Comparison of ENCODE assay signal across 8 cellular contexts in the genomic region with DNA sequence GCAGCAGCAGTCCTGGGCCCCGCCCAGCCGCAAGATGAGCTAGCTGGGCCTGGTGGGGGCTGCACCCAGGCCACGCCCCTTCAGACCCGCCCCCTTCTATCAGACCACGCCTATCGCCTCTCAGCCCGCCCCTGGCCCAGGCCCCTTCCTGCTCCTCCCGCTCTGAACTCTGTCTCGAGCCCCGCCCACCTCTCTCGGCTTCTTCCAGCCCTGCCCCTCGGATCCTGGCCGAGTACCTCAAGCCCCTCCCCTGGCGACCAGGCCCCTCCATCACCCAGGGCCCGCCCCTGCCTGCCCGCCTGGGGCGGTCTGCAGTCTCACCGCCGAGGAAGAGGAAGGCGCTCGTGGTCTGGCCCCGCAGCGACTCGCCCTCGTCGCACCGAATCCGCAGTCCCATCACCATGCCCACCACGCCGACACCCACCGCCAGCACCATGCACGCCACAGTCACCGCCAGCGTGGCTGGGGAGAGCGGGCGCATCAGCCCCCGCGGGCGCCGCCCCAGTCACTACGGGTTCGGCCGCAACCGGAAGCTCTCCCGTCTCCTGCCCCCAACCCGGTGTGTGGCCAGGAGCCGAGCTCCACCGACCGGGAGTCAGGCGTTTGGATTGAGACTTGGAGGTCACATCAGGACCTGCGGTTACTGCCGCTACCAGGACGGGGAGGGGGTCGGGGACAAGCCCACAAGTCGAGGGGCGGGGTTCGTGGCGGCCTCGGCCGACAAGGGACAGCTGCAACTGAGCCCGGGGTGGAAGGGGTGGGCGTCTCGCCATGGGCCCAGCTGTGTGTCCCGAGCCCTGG. TPM values are rescaled to one million over a fixed set of nuclear protein-coding genes. Genes with fewer than 3 reads are reported as not detected.
DNase-seq lines count a peak whose midpoint lies in the region; ATAC-seq and TF ChIP-seq lines count a peak whose summit lies in the region.

No MANE protein-coding gene starts in this region.

- H3K27ac ChIP-seq in PC-9, result no peak overlapping the region
- peak overlapping the region; percentile 94 to 98 for H3K27ac ChIP-seq in esophagus (ENCODE audit: low read depth in 2 of 2, low read length in 1 of 2)
- peak overlapping the region; percentile 74 for H3K27ac ChIP-seq in muscle layer of colon (ENCODE audit: low read depth, low read length)

- 0 to 1% methylated on average over 64 of the region's 64 CpGs for WGBS in esophagus, 2 donors

- peaks cover 26% of the 10 kb centered on the region for H3K79me2 ChIP-seq in PC-9 (ENCODE audit: low read depth)

- ATAC-seq in GM19324 (IDR thresholded peaks at IDR 0.05; ENCODE audit: low FRiP score, unreplicated experiment) (peak; percentile 83), HG03460 (IDR thresholded peaks at IDR 0.05; ENCODE audit: unreplicated experiment) (peak; percentile 59)
- peak; percentile 76 to 80 for ATAC-seq in activated T-cell treated with anti-CD3 and anti-CD28 coated beads, Interleukin-2, amount 50 U/mL, for 4 hours

- intact Hi-C loops in PC-9 (cut with micrococcal nuclease; ENCODE audit: unreplicated experiment), result loop anchor here (1.0 to 10.0 kb wide), 3 partner anchors 28 to 335 kb away; no protein-coding TSS in a partner anchor

- BruUV-seq in PC-9 (replicated peaks; lab: Mats Ljungman, UMichigan), result TSS peak; percentile 56

- no peaks in the 10 kb centered on the region for H3K9me3 ChIP-seq in PC-9 (ENCODE audit: insufficient read depth, low read depth)
- H3K9me3 ChIP-seq in esophagus (ENCODE audit: control insufficient read depth in 2 of 2, insufficient read depth in 1 of 2, low read depth in 1 of 2, low read length in 1 of 2), result no peaks in the 10 kb centered on the region
- no peaks in the 10 kb centered on the region for H3K9me3 ChIP-seq in muscle layer of colon (ENCODE audit: low read length)

- H3K9me2 ChIP-seq in PC-9 (ENCODE audit: insufficient read depth), result no peaks in the 10 kb centered on the region

- no peaks in the 10 kb centered on the region for H3K9me3 Mint-ChIP-seq in activated T-cell treated with anti-CD3 and anti-CD28 coated beads, Interleukin-2, amount 50 U/mL, for 4 hours

- DNase-seq in BJ (ENCODE audit: low read depth) (peak; percentile 92), PC-9 (peak; percentile 92 to 100)
- DNase-seq in activated T-cell treated with anti-CD3 and anti-CD28 coated beads, Interleukin-2, amount 50 U/mL, for 4 hours, result peak; percentile 96
- DNase-seq in stimulated activated CD8-positive, alpha-beta memory T cell treated with anti-CD3 and anti-CD28 coated beads, Interleukin-7, amount 100 ng/mL, for 1 hour (ENCODE audit: low read depth in 2 of 2), result peak; percentile 95 to 96

- H3K27me3 Mint-ChIP-seq in activated T-cell treated with anti-CD3 and anti-CD28 coated beads, Interleukin-2, amount 50 U/mL, for 4 hours (ENCODE audit: low read depth), result no peaks in the 10 kb centered on the region

- peaks cover under 1% of the 10 kb centered on the region; the same call in 1 of the 2 replicates for H3K27me3 ChIP-seq in BJ (ENCODE audit: control insufficient read depth, insufficient read depth, low read length)
- peaks cover 25% of the 10 kb centered on the region for H3K27me3 ChIP-seq in PC-9 (ENCODE audit: insufficient read depth, low read depth)
- no peaks in the 10 kb centered on the region for H3K27me3 ChIP-seq in esophagus (ENCODE audit: control insufficient read depth in 1 of 2, insufficient read depth in 2 of 2, low read length in 2 of 2)
- H3K27me3 ChIP-seq in muscle layer of colon (ENCODE audit: control insufficient read depth in 1 of 2, insufficient read depth in 2 of 2, low read length in 2 of 2), result no peaks in the 10 kb centered on the region

- POLR2A ChIA-PET in BJ (lab: Charles Lee) (interaction anchor here (0.6 to 1.5 kb wide), 3 partner anchors 8 to 563 kb away, joined by 4 to 12 read pairs (median 5); no protein-coding TSS in a partner anchor), PC-9 (lab: Charles Lee; ENCODE audit: unreplicated experiment) (interaction anchor here (0.5 to 1.1 kb wide), 7 partner anchors 26 to 938 kb away, joined by 3 to 9 read pairs (median 6); a partner anchor contains a TSS)

- no peaks in the 10 kb centered on the region for H3K36me3 ChIP-seq in BJ (ENCODE audit: control insufficient read depth, insufficient read depth, low read length)
- H3K36me3 ChIP-seq in PC-9 (ENCODE audit: low read depth), result no peaks in the 10 kb centered on the region
- no peaks in the 10 kb centered on the region for H3K36me3 ChIP-seq in esophagus (ENCODE audit: control insufficient read depth in 2 of 2, insufficient read depth in 2 of 2, low read length in 1 of 2)
- H3K36me3 ChIP-seq in muscle layer of colon (ENCODE audit: insufficient read depth, low read length), result no peaks in the 10 kb centered on the region

- peak overlapping the region; percentile 100 for H3K4me2 ChIP-seq in PC-9

- peak overlapping the region; percentile 98 for H3K4me3 Mint-ChIP-seq in activated T-cell treated with anti-CD3 and anti-CD28 coated beads, Interleukin-2, amount 50 U/mL, for 4 hours

- H3K4me3 ChIP-seq in BJ (ENCODE audit: low read depth, low read length), result peak overlapping the region; percentile 93
- peak overlapping the region; percentile 92 for H3K4me3 ChIP-seq in PC-9
- peak overlapping the region; percentile 84 to 86 for H3K4me3 ChIP-seq in esophagus (ENCODE audit: low read depth in 1 of 2, low read length in 2 of 2)
- peak overlapping the region; percentile 79 to 84 for H3K4me3 ChIP-seq in muscle layer of colon (ENCODE audit: low read depth in 1 of 2, low read length in 2 of 2)

- no peak overlapping the region for H3K9ac ChIP-seq in muscle layer of colon (ENCODE audit: low read length)

- H3K4me1 Mint-ChIP-seq in activated T-cell treated with anti-CD3 and anti-CD28 coated beads, Interleukin-2, amount 50 U/mL, for 4 hours (ENCODE audit: low read depth), result peaks cover 68% of the 10 kb centered on the region

- H2AFZ ChIP-seq in PC-9, result peak overlapping the region; percentile 99

- CTCF ChIA-PET in BJ (lab: Yijun Ruan, JAX) (interaction anchor here (1.0 to 2.0 kb wide), 3 partner anchors 20 to 75 kb away, joined by 3 to 5 read pairs (median 4); a partner anchor contains a TSS), PC-9 (lab: Charles Lee) (no interaction called here)

- peaks cover 24% of the 10 kb centered on the region for H3F3A ChIP-seq in PC-9 (ENCODE audit: insufficient read depth, low read depth)

- TF ChIP-seq CTCF in BJ (IDR thresholded peaks at IDR 0.05; ENCODE audit: insufficient read depth, low read depth, low read length), result no peak
- TF ChIP-seq CTCF in PC-9 (conservative IDR thresholded peaks at IDR 0.05), result no peak

- H3K4me1 ChIP-seq in PC-9 (replicated peaks; ENCODE audit: insufficient read depth) (peaks cover 31% of the 10 kb centered on the region), esophagus (ENCODE audit: control insufficient read depth in 2 of 2, insufficient read depth in 2 of 2, low read length in 1 of 2) (peaks cover 4 to 22% of the 10 kb centered on the region in 2 donors), muscle layer of colon (ENCODE audit: insufficient read depth, low read length) (peaks cover 18% of the 10 kb centered on the region)

- H3K36me3 Mint-ChIP-seq in activated T-cell treated with anti-CD3 and anti-CD28 coated beads, Interleukin-2, amount 50 U/mL, for 4 hours (ENCODE audit: insufficient read depth), result no peaks in the 10 kb centered on the region

- no peaks in the 10 kb centered on the region for H4K20me1 ChIP-seq in PC-9 (ENCODE audit: insufficient read depth)

RNA-seq across cellular contexts. Expression of a gene that starts 1.0 kb away (rescaled TPM):
- polyA plus RNA-seq in BJ (2011; rRNA removed) (0.12 TPM in 1 of 2 replicates, not detected in the other), esophagus (under 1 TPM; 0.37 to 0.39 TPM)
- polyA minus RNA-seq in BJ (2011; rRNA and poly(A)+ RNA removed), result not detected in 2 replicates
- total RNA-seq in PC-9 (2021), result 1.5 and 4.5 TPM in 2 replicates
- 1 to 10 TPM; 3.8 to 6.4 (median 5.3) TPM for total RNA-seq in activated T-cell treated with anti-CD3 and anti-CD28 coated beads, Interleukin-2, amount 50 U/mL, for 4 hours

RNA-seq across cellular contexts. Expression of a gene that starts 1.6 kb away (rescaled TPM):
- polyA plus RNA-seq in BJ (2011; rRNA removed), result 92.8 and 149 TPM in 2 replicates
- polyA minus RNA-seq in BJ (2011; rRNA and poly(A)+ RNA removed), result 52.9 and 93.7 TPM in 2 replicates
- total RNA-seq in PC-9 (2021), result 204 and 252 TPM in 2 replicates
- 10 to 100 TPM; 65.8 to 74.9 (median 73.3) TPM for total RNA-seq in activated T-cell treated with anti-CD3 and anti-CD28 coated beads, Interleukin-2, amount 50 U/mL, for 4 hours
- polyA plus RNA-seq in esophagus, result 100 to 1,000 TPM; 127 to 181 TPM

RNA-seq across cellular contexts. Expression of a gene that starts 4.7 kb away (rescaled TPM):
- not detected in 2 replicates for polyA plus RNA-seq in BJ (2011; rRNA removed)
- polyA minus RNA-seq in BJ (2011; rRNA and poly(A)+ RNA removed), result not detected in 2 replicates
- not detected in 2 replicates for total RNA-seq in PC-9 (2021)
- total RNA-seq in activated T-cell treated with anti-CD3 and anti-CD28 coated beads, Interleukin-2, amount 50 U/mL, for 4 hours, result 100 to 1,000 TPM; 146 to 232 (median 153) TPM
- 1 to 10 TPM; 1.0 to 3.2 TPM for polyA plus RNA-seq in esophagus

RNA-seq across cellular contexts. Expression of a gene that starts 20.0 kb away (rescaled TPM):
- not detected in 2 replicates for polyA plus RNA-seq in BJ (2011; rRNA removed)
- not detected in 2 replicates for polyA minus RNA-seq in BJ (2011; rRNA and poly(A)+ RNA removed)
- total RNA-seq in PC-9 (2021), result not detected in 2 replicates
- total RNA-seq in activated T-cell treated with anti-CD3 and anti-CD28 coated beads, Interleukin-2, amount 50 U/mL, for 4 hours, result under 1 TPM in 2 of 3 donors, not detected in 1; 0.58 to 0.65 TPM
- polyA plus RNA-seq in esophagus, result not detected

RNA-seq across cellular contexts. Expression of a gene that starts 22.6 kb away (rescaled TPM):
- polyA plus RNA-seq in BJ (2011; rRNA removed) (not detected in 2 replicates), esophagus (not detected)
- polyA minus RNA-seq in BJ (2011; rRNA and poly(A)+ RNA removed), result not detected in 2 replicates
- total RNA-seq in PC-9 (2021), result 0.48 and 0.90 TPM in 2 replicates
- not detected for total RNA-seq in activated T-cell treated with anti-CD3 and anti-CD28 coated beads, Interleukin-2, amount 50 U/mL, for 4 hours

Comparison
In these comparisons a context has a peak if more than half of its experiments do, and no peak if none do; other contexts are left out.
1. RNA of a gene that starts 4.7 kb away (total RNA-seq): 146 to 232 TPM in activated T-cell treated with anti-CD3 and anti-CD28 coated beads, Interleukin-2, amount 50 U/mL, for 4 hours; not detected in PC-9; every median in the first group is over 100 times any median in the second.
2. Peak in every context shown above with its lines, with median percentiles within 50 percentile points of each other: DNase-seq, H3K4me3 ChIP-seq and ATAC-seq.